In the genomic region with DNA sequence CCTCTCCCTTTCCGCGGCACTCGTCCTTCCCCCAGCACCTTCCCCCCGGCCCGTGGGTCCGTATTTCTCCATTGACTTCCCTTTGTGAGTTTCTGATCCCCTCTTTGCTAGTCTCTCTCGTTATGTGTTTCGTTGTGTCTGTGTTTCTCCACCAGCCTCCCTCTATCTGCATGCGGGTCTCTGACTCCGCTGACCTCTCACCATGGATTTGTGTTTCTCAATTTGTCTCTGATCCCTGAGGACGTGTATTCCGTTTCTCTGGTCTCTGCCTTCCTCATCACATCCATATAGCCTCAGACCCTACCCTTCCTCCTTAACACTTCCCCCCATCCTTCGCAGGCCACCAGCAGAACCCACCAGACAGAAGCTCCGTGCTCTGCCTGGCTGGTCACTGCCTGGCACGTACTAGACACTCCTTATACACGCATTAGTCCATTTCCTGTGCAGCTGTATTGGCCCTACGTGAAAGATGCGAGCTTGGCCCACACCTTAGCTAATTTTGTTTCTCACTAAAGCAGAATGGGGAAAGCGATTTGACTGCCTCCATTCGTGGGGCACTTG, we compare ENCODE assay signal across 9 cellular contexts. TPM values are rescaled to one million over a fixed set of nuclear protein-coding genes. Genes with fewer than 3 reads are reported as not detected.
DNase-seq lines count a peak whose midpoint lies in the region; ATAC-seq, FAIRE-seq and TF ChIP-seq lines count a peak whose summit lies in the region.
"Had no signal": no experiment of that assay in that cellular context is flagged by ENCODE, and none has a peak within 500 bp of the region (broad histone marks: within the 10 kb centered on the region; RNA-seq: fewer than 3 reads in every experiment).

No MANE protein-coding gene starts in this region.

- WGBS in body of pancreas, 2 donors, result 1 to 2% methylated on average over 20 of the region's 20 CpGs

- H3K79me2 ChIP-seq in KMS-11 (ENCODE audit: insufficient read depth, low read depth), result no peaks in the 10 kb centered on the region

- H2AFZ ChIP-seq in KMS-11 (ENCODE audit: low read depth), result peak overlapping the region; percentile 41; the same call in 1 of the 2 replicates

- H3K36me3 ChIP-seq in GM06990 (ENCODE audit: control insufficient read depth, insufficient read depth, low read length), result peaks cover 13% of the 10 kb centered on the region
- no peaks in the 10 kb centered on the region for H3K36me3 ChIP-seq in KMS-11 (ENCODE audit: insufficient read depth)
- peaks cover 0 to 6% of the 10 kb centered on the region in 2 donors for H3K36me3 ChIP-seq in body of pancreas (replicated peaks in 1 of 2; ENCODE audit: insufficient read depth in 1 of 2, low read depth in 2 of 2)
- peaks cover 0 to 23% of the 10 kb centered on the region in 2 donors for H3K36me3 ChIP-seq in left lung

- TF ChIP-seq CTCF in GM06990 (IDR thresholded peaks at IDR 0.05; ENCODE audit: insufficient read depth, low read length, poor library complexity, severe bottlenecking) (no peak), KMS-11 (conservative IDR thresholded peaks at IDR 0.05; ENCODE audit: low read depth, low read length) (no peak), body of pancreas (IDR thresholded peaks at IDR 0.05) (no peak), left lung (IDR thresholded peaks at IDR 0.05) (no peak)

- H3K4me1 ChIP-seq in KMS-11 (ENCODE audit: low read depth, poor library complexity, severe bottlenecking) (peaks cover 3% of the 10 kb centered on the region), body of pancreas (peaks cover 33% of the 10 kb centered on the region), left lung (peaks cover 11 to 26% of the 10 kb centered on the region in 2 donors)

- TF ChIP-seq POLR2A in body of pancreas (IDR thresholded peaks at IDR 0.05), result no peak

- no peak for FAIRE-seq in HTR-8/SVneo (lab: Jason Lieb, UNC)
- FAIRE-seq: TTC549 had no signal

- H3K27ac ChIP-seq in KMS-11 (no peak overlapping the region; the same call in 1 of the 2 replicates), body of pancreas (peak overlapping the region; percentile 72 to 93 (median 85)), left lung (peak overlapping the region; percentile 85 to 89)

- ATAC-seq in body of pancreas (no peak), left lung (peak; percentile 1)

- intact Hi-C loops in body of pancreas (cut with DNase I) (no loop called here), left lung (cut with DNase I) (no loop called here)

- H3K27me3 ChIP-seq in GM06990 (replicated peaks; ENCODE audit: control insufficient read depth, insufficient read depth, low read length) (no peaks in the 10 kb centered on the region), KMS-11 (ENCODE audit: insufficient read depth, low read depth) (no peaks in the 10 kb centered on the region), body of pancreas (no peaks in the 10 kb centered on the region), left lung (no peaks in the 10 kb centered on the region)

- DNase-seq in GM06990 (ENCODE audit: extremely low read depth, insufficient read length), result no peak
- DNase-seq in body of pancreas, result peak in 1 of 4 donors; percentile 20
- no peak for DNase-seq in left lung
- DNase-seq in superior temporal gyrus (ENCODE audit: extremely low spot score), result peak; percentile 25
- no peak for DNase-seq in HTR-8/SVneo (ENCODE audit: insufficient read length, low spot score)
- DNase-seq in T1000 (lab: John Stamatoyannopoulos, UW), result no peak
- DNase-seq in ecto neural progenitor cell (ENCODE audit: low spot score), result no peak

- H3K4me3 ChIP-seq in GM06990 (replicated peaks; ENCODE audit: low read depth, low read length) (peak overlapping the region; percentile 68), KMS-11 (IDR thresholded peaks at IDR 0.05; ENCODE audit: insufficient read depth, low read depth, low read length) (no peak overlapping the region), body of pancreas (peak overlapping the region; percentile 79 to 89), left lung (peak overlapping the region; percentile 76 to 78)

- H3K9me3 ChIP-seq in body of pancreas (no peaks in the 10 kb centered on the region), left lung (no peaks in the 10 kb centered on the region)

- H4K20me1 ChIP-seq in KMS-11 (ENCODE audit: insufficient read depth), result no peaks in the 10 kb centered on the region

- peak overlapping the region; percentile 57; the same call in 1 of the 2 replicates for H3K9ac ChIP-seq in KMS-11

- H3K4me2 ChIP-seq in KMS-11, result peak overlapping the region; percentile 86

RNA-seq across cellular contexts. Expression of a gene that starts 0.6 kb away (rescaled TPM):
- 10 to 100 TPM; 17.1 to 17.5 TPM for total RNA-seq in body of pancreas
- 10 to 100 TPM; 23.8 to 26.6 TPM for total RNA-seq in left lung

RNA-seq across cellular contexts. Expression of a gene that starts 8.5 kb away (rescaled TPM):
- total RNA-seq in body of pancreas (100 to 1,000 TPM in 1 of 2 donors, 10 to 100 TPM in 1; 82.2 to 155 TPM), left lung (100 to 1,000 TPM; 200 to 221 TPM)

RNA-seq across cellular contexts. Expression of a gene that starts 46.2 kb away (rescaled TPM):
- 100 to 1,000 TPM in 1 of 2 donors, 10 to 100 TPM in 1; 79.9 to 133 TPM for total RNA-seq in body of pancreas
- total RNA-seq in left lung, result 10 to 100 TPM; 64.3 to 73.9 TPM
